1 cellular context compared by ENCODE assay signal in the genomic region with DNA sequence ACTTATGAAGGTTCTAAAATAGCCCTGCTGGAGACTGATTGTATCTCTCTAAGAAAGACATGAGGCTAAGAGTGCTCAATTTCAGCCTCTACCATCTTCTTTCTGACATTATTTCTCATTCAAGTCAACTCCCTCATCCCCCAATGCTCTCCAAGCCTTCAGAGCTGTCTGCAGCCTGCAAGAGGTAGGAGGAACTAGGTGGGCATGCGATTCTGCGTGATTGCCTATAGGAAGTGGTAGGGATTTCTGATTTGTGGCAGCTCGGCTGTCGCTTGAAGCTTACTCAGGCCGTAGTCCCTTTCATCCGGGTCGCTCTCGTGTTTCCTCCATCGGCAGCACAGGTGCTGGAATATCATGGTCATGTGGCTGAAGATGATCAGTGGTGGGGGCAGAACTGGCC.
TF ChIP-seq lines count a peak whose summit lies in the region.

No MANE protein-coding gene starts in this region.

TF ChIP-seq in GM23338, 12 proteins besides CTCF, POLR2A, EP300 and RAD21 (continued from another document):
- TF ChIP-seq, protein P1, sequence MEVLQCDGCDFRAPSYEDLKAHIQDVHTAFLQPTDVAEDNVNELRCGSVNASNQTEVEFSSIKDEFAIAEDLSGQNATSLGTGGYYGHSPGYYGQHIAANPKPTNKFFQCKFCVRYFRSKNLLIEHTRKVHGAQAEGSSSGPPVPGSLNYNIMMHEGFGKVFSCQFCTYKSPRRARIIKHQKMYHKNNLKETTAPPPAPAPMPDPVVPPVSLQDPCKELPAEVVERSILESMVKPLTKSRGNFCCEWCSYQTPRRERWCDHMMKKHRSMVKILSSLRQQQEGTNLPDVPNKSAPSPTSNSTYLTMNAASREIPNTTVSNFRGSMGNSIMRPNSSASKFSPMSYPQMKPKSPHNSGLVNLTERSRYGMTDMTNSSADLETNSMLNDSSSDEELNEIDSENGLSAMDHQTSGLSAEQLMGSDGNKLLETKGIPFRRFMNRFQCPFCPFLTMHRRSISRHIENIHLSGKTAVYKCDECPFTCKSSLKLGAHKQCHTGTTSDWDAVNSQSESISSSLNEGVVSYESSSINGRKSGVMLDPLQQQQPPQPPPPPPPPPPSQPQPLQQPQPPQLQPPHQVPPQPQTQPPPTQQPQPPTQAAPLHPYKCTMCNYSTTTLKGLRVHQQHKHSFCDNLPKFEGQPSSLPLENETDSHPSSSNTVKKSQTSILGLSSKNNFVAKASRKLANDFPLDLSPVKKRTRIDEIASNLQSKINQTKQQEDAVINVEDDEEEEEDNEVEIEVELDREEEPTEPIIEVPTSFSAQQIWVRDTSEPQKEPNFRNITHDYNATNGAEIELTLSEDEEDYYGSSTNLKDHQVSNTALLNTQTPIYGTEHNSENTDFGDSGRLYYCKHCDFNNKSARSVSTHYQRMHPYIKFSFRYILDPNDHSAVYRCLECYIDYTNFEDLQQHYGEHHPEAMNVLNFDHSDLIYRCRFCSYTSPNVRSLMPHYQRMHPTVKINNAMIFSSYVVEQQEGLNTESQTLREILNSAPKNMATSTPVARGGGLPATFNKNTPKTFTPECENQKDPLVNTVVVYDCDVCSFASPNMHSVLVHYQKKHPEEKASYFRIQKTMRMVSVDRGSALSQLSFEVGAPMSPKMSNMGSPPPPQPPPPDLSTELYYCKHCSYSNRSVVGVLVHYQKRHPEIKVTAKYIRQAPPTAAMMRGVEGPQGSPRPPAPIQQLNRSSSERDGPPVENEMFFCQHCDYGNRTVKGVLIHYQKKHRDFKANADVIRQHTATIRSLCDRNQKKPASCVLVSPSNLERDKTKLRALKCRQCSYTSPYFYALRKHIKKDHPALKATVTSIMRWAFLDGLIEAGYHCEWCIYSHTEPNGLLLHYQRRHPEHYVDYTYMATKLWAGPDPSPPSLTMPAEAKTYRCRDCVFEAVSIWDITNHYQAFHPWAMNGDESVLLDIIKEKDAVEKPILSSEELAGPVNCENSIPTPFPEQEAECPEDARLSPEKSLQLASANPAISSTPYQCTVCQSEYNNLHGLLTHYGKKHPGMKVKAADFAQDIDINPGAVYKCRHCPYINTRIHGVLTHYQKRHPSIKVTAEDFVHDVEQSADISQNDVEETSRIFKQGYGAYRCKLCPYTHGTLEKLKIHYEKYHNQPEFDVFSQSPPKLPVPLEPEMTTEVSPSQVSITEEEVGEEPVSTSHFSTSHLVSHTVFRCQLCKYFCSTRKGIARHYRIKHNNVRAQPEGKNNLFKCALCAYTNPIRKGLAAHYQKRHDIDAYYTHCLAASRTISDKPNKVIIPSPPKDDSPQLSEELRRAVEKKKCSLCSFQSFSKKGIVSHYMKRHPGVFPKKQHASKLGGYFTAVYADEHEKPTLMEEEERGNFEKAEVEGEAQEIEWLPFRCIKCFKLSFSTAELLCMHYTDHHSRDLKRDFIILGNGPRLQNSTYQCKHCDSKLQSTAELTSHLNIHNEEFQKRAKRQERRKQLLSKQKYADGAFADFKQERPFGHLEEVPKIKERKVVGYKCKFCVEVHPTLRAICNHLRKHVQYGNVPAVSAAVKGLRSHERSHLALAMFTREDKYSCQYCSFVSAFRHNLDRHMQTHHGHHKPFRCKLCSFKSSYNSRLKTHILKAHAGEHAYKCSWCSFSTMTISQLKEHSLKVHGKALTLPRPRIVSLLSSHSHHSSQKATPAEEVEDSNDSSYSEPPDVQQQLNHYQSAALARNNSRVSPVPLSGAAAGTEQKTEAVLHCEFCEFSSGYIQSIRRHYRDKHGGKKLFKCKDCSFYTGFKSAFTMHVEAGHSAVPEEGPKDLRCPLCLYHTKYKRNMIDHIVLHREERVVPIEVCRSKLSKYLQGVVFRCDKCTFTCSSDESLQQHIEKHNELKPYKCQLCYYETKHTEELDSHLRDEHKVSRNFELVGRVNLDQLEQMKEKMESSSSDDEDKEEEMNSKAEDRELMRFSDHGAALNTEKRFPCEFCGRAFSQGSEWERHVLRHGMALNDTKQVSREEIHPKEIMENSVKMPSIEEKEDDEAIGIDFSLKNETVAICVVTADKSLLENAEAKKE (CRISPR knock-in tag; IDR thresholded peaks at IDR 0.05) = no peak
- TF ChIP-seq STAT1 (IDR thresholded peaks at IDR 0.05; ENCODE audit: unreplicated experiment) = no peak
- TF ChIP-seq POLR2AphosphoS5 (IDR thresholded peaks at IDR 0.05; ENCODE audit: low read depth) = no peak
- TF ChIP-seq, protein P2, sequence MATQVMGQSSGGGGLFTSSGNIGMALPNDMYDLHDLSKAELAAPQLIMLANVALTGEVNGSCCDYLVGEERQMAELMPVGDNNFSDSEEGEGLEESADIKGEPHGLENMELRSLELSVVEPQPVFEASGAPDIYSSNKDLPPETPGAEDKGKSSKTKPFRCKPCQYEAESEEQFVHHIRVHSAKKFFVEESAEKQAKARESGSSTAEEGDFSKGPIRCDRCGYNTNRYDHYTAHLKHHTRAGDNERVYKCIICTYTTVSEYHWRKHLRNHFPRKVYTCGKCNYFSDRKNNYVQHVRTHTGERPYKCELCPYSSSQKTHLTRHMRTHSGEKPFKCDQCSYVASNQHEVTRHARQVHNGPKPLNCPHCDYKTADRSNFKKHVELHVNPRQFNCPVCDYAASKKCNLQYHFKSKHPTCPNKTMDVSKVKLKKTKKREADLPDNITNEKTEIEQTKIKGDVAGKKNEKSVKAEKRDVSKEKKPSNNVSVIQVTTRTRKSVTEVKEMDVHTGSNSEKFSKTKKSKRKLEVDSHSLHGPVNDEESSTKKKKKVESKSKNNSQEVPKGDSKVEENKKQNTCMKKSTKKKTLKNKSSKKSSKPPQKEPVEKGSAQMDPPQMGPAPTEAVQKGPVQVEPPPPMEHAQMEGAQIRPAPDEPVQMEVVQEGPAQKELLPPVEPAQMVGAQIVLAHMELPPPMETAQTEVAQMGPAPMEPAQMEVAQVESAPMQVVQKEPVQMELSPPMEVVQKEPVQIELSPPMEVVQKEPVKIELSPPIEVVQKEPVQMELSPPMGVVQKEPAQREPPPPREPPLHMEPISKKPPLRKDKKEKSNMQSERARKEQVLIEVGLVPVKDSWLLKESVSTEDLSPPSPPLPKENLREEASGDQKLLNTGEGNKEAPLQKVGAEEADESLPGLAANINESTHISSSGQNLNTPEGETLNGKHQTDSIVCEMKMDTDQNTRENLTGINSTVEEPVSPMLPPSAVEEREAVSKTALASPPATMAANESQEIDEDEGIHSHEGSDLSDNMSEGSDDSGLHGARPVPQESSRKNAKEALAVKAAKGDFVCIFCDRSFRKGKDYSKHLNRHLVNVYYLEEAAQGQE (IDR thresholded peaks at IDR 0.05; ENCODE audit: unreplicated experiment) = no peak
- TF ChIP-seq EZH2phosphoT487 (IDR thresholded peaks at IDR 0.05; ENCODE audit: unreplicated experiment) = no peak
- TF ChIP-seq, protein P3, sequence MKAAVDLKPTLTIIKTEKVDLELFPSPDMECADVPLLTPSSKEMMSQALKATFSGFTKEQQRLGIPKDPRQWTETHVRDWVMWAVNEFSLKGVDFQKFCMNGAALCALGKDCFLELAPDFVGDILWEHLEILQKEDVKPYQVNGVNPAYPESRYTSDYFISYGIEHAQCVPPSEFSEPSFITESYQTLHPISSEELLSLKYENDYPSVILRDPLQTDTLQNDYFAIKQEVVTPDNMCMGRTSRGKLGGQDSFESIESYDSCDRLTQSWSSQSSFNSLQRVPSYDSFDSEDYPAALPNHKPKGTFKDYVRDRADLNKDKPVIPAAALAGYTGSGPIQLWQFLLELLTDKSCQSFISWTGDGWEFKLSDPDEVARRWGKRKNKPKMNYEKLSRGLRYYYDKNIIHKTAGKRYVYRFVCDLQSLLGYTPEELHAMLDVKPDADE (IDR thresholded peaks at IDR 0.05) = no peak
- TF ChIP-seq ZNF331 (CRISPR knock-in tag; IDR thresholded peaks at IDR 0.05; ENCODE audit: low read depth) = no peak
- no peak for TF ChIP-seq EZH2 (IDR thresholded peaks at IDR 0.05; ENCODE audit: low read depth, unreplicated experiment)
- no peak for TF ChIP-seq CREB1 (CRISPR knock-in tag; IDR thresholded peaks at IDR 0.05; ENCODE audit: low read depth)
